In genomic region chr16:69840975-69841374, GRCh38 we compare ENCODE assay signal across 27 cellular contexts.
DNase-seq lines count a peak whose midpoint lies in the region; ATAC-seq, FAIRE-seq and TF ChIP-seq lines count a peak whose summit lies in the region.
"Had no signal": no experiment of that assay in that cellular context is flagged by ENCODE, and none has a peak within 500 bp of the region (broad histone marks: within the 10 kb centered on the region; RNA-seq: fewer than 3 reads in every experiment).

No MANE protein-coding gene starts in this region.

- FAIRE-seq in HepG2 (lab: Jason Lieb, UNC): no peak
- FAIRE-seq: A549, GM12892 had no signal

- no peak for TF ChIP-seq EP300 in HepG2 (IDR thresholded peaks at IDR 0.05; ENCODE audit: low read depth in 2 of 2, low read length in 2 of 2)
- TF ChIP-seq EP300 in HepG2 (CRISPR knock-in tag; IDR thresholded peaks at IDR 0.05; ENCODE audit: borderline replicate concordance): no peak

- H3K27ac ChIP-seq in HepG2 (ENCODE audit: extremely low read length, insufficient read depth, low read length): peak overlapping the region; percentile 82
- no peak overlapping the region for H3K27ac ChIP-seq in right lobe of liver
- H3K27ac ChIP-seq in endodermal cell (ENCODE audit: low read depth, low read length): no peak overlapping the region
- H3K27ac ChIP-seq in gastrocnemius medialis: peak overlapping the region in 3 of 4 donors; percentile 2 to 81 (median 55)
- H3K27ac ChIP-seq: A549, brain microvascular endothelial cell, epithelial cell of prostate had no signal

- H4K20me1 ChIP-seq in HepG2 (ENCODE audit: insufficient read depth, low read length): no peaks in the 10 kb centered on the region

- H3K4me3 ChIP-seq in HepG2 (replicated peaks in 1 of 3; ENCODE audit: insufficient read depth in 1 of 3, low read depth in 2 of 3, low read length in 3 of 3) (no peak overlapping the region), right lobe of liver (no peak overlapping the region), endodermal cell (ENCODE audit: low read length) (peak overlapping the region; percentile 26), gastrocnemius medialis (no peak overlapping the region)
- H3K4me3 ChIP-seq: A549, heart right ventricle, testis had no signal

- no peaks in the 10 kb centered on the region for H3K9me3 Mint-ChIP-seq in endodermal cell
- H3K9me3 Mint-ChIP-seq: activated CD4-positive, alpha-beta T cell treated with anti-CD3 and anti-CD28 coated beads, Interleukin-2, amount 10 ng/mL, durations not matched to agents 7 days and 5 days; activated naive CD8-positive, alpha-beta T cell treated with anti-CD3 and anti-CD28 coated beads for 36 hours; activated T-helper 2 cell treated with anti-CD3 and anti-CD28 coated beads, Interferon-gamma antibody, Interleukin-2, Interleukin-4, amounts not matched to agents 10 μg/mL and 5 μg/mL and 100 μg/mL, durations not matched to agents 14 hours and 24 hours and 36 hours; dendritic cell treated with granulocyte-macrophage colony-stimulating factor and Interleukin-4, amounts not matched to agents 40 ng/mL and 50 ng/mL, for 4 days; IgD-negative memory B cell; neural crest cell had no signal

- TF ChIP-seq CTCF in HepG2 (CRISPR knock-in tag; IDR thresholded peaks at IDR 0.05) (no peak), right lobe of liver (IDR thresholded peaks at IDR 0.05) (no peak), endodermal cell (conservative IDR thresholded peaks at IDR 0.05) (no peak), gastrocnemius medialis (IDR thresholded peaks at IDR 0.05 in 4 of 5, conservative IDR thresholded peaks at IDR 0.05 in 1 of 5) (no peak)

- no peaks in the 10 kb centered on the region for H3K27me3 Mint-ChIP-seq in endodermal cell (ENCODE audit: insufficient read depth)
- H3K27me3 Mint-ChIP-seq: activated CD4-positive, alpha-beta T cell treated with anti-CD3 and anti-CD28 coated beads, Interleukin-2, amount 10 ng/mL, durations not matched to agents 7 days and 5 days; activated naive CD8-positive, alpha-beta T cell treated with anti-CD3 and anti-CD28 coated beads for 36 hours; dendritic cell treated with granulocyte-macrophage colony-stimulating factor and Interleukin-4, amounts not matched to agents 40 ng/mL and 50 ng/mL, for 4 days; IgD-negative memory B cell; progenitor cell of endocrine pancreas; T-helper 17 cell had no signal

- H3K36me3 ChIP-seq in HepG2 (replicated peaks in 1 of 2; ENCODE audit: control insufficient read depth in 1 of 2, insufficient read depth in 2 of 2, low read length in 2 of 2) (peaks cover 4 to 25% of the 10 kb centered on the region in 2 experiments; a peak in 3 of 5 replicates), right lobe of liver (peaks cover 0 to 10% (median 1%) of the 10 kb centered on the region in 4 donors), endodermal cell (ENCODE audit: control insufficient read depth, insufficient read depth, low read length) (peaks cover 15% of the 10 kb centered on the region), gastrocnemius medialis (no peaks in the 10 kb centered on the region)
- H3K36me3 ChIP-seq: BE2C, brain microvascular endothelial cell had no signal

- in situ Hi-C loops in HepG2 (cut with HindIII; ENCODE audit: extremely low pct_ligation_motif_present, low pct_unique_long_range_greater_than_20kb) (no loop called here), gastrocnemius medialis (cut with MboI; ENCODE audit: low sequenced_read_pairs in 4 of 4) (loop anchor here in 1 of 4 donors (10.0 kb wide), 1 partner anchor 46 kb away; no protein-coding TSS in a partner anchor)

- intact Hi-C loops in HepG2 (cut with micrococcal nuclease; ENCODE audit: unreplicated experiment) (no loop called here), right lobe of liver (cut with DNase I) (no loop called here), gastrocnemius medialis (cut with DNase I; ENCODE audit: low total_unique reads) (no loop called here)

- TF ChIP-seq RAD21 in HepG2 (CRISPR knock-in tag; IDR thresholded peaks at IDR 0.05): no peak

- H3K36me3 Mint-ChIP-seq in endodermal cell (ENCODE audit: low read depth): peaks cover 33% of the 10 kb centered on the region

- CTCF ChIA-PET in HepG2 (lab: Yijun Ruan, JAX; ENCODE audit: low intra/inter-chr PET ratio, low total read pairs): no interaction called here

- POLR2A ChIA-PET in HepG2 (lab: Yijun Ruan, JAX): interaction anchor here (2.2 to 2.9 kb wide), 2 partner anchors 18 to 27 kb away, joined by 23 to 25 read pairs; no protein-coding TSS in a partner anchor

- no peak overlapping the region for H3K4me3 Mint-ChIP-seq in endodermal cell
- H3K4me3 Mint-ChIP-seq: activated CD4-positive, alpha-beta T cell treated with anti-CD3 and anti-CD28 coated beads, Interleukin-2, amount 10 ng/mL, durations not matched to agents 7 days and 5 days; activated naive CD8-positive, alpha-beta T cell treated with anti-CD3 and anti-CD28 coated beads for 36 hours; dendritic cell treated with granulocyte-macrophage colony-stimulating factor and Interleukin-4, amounts not matched to agents 40 ng/mL and 50 ng/mL, for 4 days; IgD-negative memory B cell; neural crest cell; T-helper 17 cell had no signal

- no peak overlapping the region for H2AFZ ChIP-seq in HepG2 (ENCODE audit: low read length)

- no peaks in the 10 kb centered on the region for H3K9me3 ChIP-seq in HepG2 (ENCODE audit: low read length)
- no peaks in the 10 kb centered on the region for H3K9me3 ChIP-seq in right lobe of liver
- no peaks in the 10 kb centered on the region for H3K9me3 ChIP-seq in endodermal cell (ENCODE audit: control insufficient read depth, low read length)
- H3K9me3 ChIP-seq in gastrocnemius medialis: no peaks in the 10 kb centered on the region
- H3K9me3 ChIP-seq: A549, BE2C, heart right ventricle, testis had no signal

- no peaks in the 10 kb centered on the region for H3K79me2 ChIP-seq in HepG2 (ENCODE audit: insufficient read depth, low read length)

- no peak overlapping the region for H3K4me2 ChIP-seq in HepG2 (ENCODE audit: low read depth, low read length)
- H3K4me2 ChIP-seq: A549 had no signal

- 97% methylated on average over 2 of the region's 2 CpGs for WGBS in HepG2 (ENCODE audit: low lambda C conversion rate)
- WGBS in right lobe of liver (ENCODE audit: insufficient coverage, low coverage, low lambda C conversion rate, missing lambda C conversion rate): 83% methylated on average over 2 of the region's 2 CpGs
- 81% methylated on average over 1 of the region's 2 CpGs; no CpG with 5 or more reads in 1 of the 2 experiments for WGBS in endodermal cell (ENCODE audit: insufficient coverage in 1 of 2, insufficient read length in 1 of 2), 2 experiments

- peaks cover 35% of the 10 kb centered on the region for H3K4me1 Mint-ChIP-seq in endodermal cell
- H3K4me1 Mint-ChIP-seq: activated CD4-positive, alpha-beta T cell treated with anti-CD3 and anti-CD28 coated beads, Interleukin-2, amount 10 ng/mL, durations not matched to agents 7 days and 5 days; activated naive CD8-positive, alpha-beta T cell treated with anti-CD3 and anti-CD28 coated beads for 36 hours had no signal

- no peaks in the 10 kb centered on the region for H3K27me3 ChIP-seq in HepG2 (ENCODE audit: control insufficient read depth in 1 of 2, insufficient read depth in 2 of 2, low read length in 2 of 2)
- no peaks in the 10 kb centered on the region for H3K27me3 ChIP-seq in right lobe of liver
- H3K27me3 ChIP-seq in endodermal cell (ENCODE audit: control insufficient read depth, insufficient read depth, low read length, poor library complexity, severe bottlenecking): no peaks in the 10 kb centered on the region
- H3K27me3 ChIP-seq in gastrocnemius medialis: no peaks in the 10 kb centered on the region
- H3K27me3 ChIP-seq: BE2C, brain microvascular endothelial cell, heart right ventricle, testis had no signal

- H3K4me1 ChIP-seq in HepG2 (ENCODE audit: insufficient read depth, low read length) (peaks cover 76% of the 10 kb centered on the region), right lobe of liver (no peaks in the 10 kb centered on the region), endodermal cell (ENCODE audit: control insufficient read depth, insufficient read depth, low read length) (peaks cover 12% of the 10 kb centered on the region), gastrocnemius medialis (peaks cover 38 to 40% of the 10 kb centered on the region in 2 donors)
- H3K4me1 ChIP-seq: A549, BE2C had no signal

- TF ChIP-seq POLR2A in HepG2 (IDR thresholded peaks at IDR 0.05; ENCODE audit: insufficient read depth in 1 of 2, low read depth in 2 of 2, low read length in 2 of 2): no peak
- TF ChIP-seq POLR2A in right lobe of liver (IDR thresholded peaks at IDR 0.05): no peak
- TF ChIP-seq POLR2A in gastrocnemius medialis (IDR thresholded peaks at IDR 0.05): no peak

- ATAC-seq in HepG2 (no peak), right lobe of liver (no peak), gastrocnemius medialis (no peak), HG03108 (IDR thresholded peaks at IDR 0.05; ENCODE audit: unreplicated experiment) (no peak)
- ATAC-seq: A549, left lobe of liver, T-helper 17 cell had no signal

- H3K9ac ChIP-seq in HepG2 (ENCODE audit: insufficient read depth, low read depth, low read length) (0 out of 2 replicates have a peak overlapping the region, but pooled peaks have one; percentile 37), endodermal cell (ENCODE audit: extremely low read depth, low read length, poor library complexity, severe bottlenecking) (no peak overlapping the region)

- DNase-seq in HepG2 (ENCODE audit: low spot score) (no peak), right lobe of liver (no peak), endodermal cell (no peak), gastrocnemius medialis (no peak), COLO829 (ENCODE audit: low spot score) (no peak)
- no peak for DNase-seq in activated CD4-positive, CD25-positive, alpha-beta regulatory T cell (lab: John Stamatoyannopoulos, UW)
- DNase-seq in activated CD8-positive, alpha-beta memory T cell treated with anti-CD3 and anti-CD28 coated beads for 24 hours: no peak
- DNase-seq: activated CD4-positive, alpha-beta T cell treated with anti-CD3 and anti-CD28 coated beads, Interleukin-2, amount 10 ng/mL, durations not matched to agents 7 days and 5 days; activated naive CD8-positive, alpha-beta T cell treated with anti-CD3 and anti-CD28 coated beads for 36 hours; BE2C; brain microvascular endothelial cell; GOT3; heart right ventricle; NCI-H2081 treated with DMSO at 0.1 percent for 48 hours; NCI-H446; T-helper 17 cell; testis had no signal

- BruUV-seq in HepG2 (replicated peaks; lab: Mats Ljungman, UMichigan): no TSS peak

- peak overlapping the region; percentile 20 for H3K27ac Mint-ChIP-seq in endodermal cell
- H3K27ac Mint-ChIP-seq: activated CD4-positive, alpha-beta T cell treated with anti-CD3 and anti-CD28 coated beads, Interleukin-2, amount 10 ng/mL, durations not matched to agents 7 days and 5 days; activated naive CD8-positive, alpha-beta T cell treated with anti-CD3 and anti-CD28 coated beads for 36 hours; activated T-helper 2 cell treated with anti-CD3 and anti-CD28 coated beads, Interferon-gamma antibody, Interleukin-2, Interleukin-4, amounts not matched to agents 10 μg/mL and 5 μg/mL and 100 μg/mL, durations not matched to agents 14 hours and 24 hours and 36 hours; dendritic cell treated with granulocyte-macrophage colony-stimulating factor and Interleukin-4, amounts not matched to agents 40 ng/mL and 50 ng/mL, for 4 days; IgD-negative memory B cell; progenitor cell of endocrine pancreas; T-helper 17 cell had no signal

TF ChIP-seq in HepG2, 621 proteins besides CTCF, POLR2A, EP300 and RAD21:
- TF ChIP-seq FOXA3 (CRISPR knock-in tag; IDR thresholded peaks at IDR 0.05) (no peak), ZNF354B (CRISPR knock-in tag; IDR thresholded peaks at IDR 0.05) (0 out of 2 replicates have a peak, but pooled peaks have one; percentile 38)

Comparison
In these comparisons a context has a peak if more than half of its experiments do, and no peak if none do; other contexts are left out.
1. H3K27ac ChIP-seq: peak in HepG2 (single experiment) and gastrocnemius medialis (3 of 4); none in right lobe of liver (0 of 3) and endodermal cell (single experiment).